Comparison of ENCODE assay signal across 8 cellular contexts in the genomic region with DNA sequence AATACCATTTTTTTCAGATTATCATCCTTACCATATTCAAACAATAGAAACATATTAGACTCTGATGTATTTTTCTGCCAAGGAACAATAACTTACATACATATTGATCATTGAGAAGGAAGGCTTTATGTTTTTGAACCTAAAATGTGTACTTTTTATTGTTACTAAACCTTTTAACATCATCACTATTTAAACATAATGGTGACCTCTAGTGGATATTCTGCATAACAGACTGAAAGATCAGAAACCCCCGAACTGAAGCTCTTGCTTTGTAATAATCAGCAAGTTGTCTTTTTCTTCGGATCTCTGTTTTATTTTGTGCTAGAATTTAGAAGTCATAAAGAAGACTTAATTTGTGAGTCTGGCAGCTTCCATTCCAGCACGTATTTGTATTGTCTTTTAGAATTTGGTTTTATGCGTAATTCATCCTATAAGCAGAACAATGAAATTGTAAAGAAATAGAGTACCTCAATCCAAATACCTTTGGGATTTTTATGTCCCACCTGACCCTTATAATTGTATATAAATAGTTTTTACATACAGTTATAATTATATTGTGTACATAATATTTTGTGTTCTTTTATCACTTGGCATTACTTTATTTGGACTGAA.
A peak's percentile ranks its signal among the peaks of the same experiment; 100 is the strongest.
DNase-seq lines count a peak whose midpoint lies in the region; ATAC-seq, FAIRE-seq and TF ChIP-seq lines count a peak whose summit lies in the region.

No MANE protein-coding gene starts in this region.

- no peak overlapping the region for H3K9ac ChIP-seq in GM23248

- H3F3A ChIP-seq in GM23248 (ENCODE audit: insufficient read depth), result peaks cover 23% of the 10 kb centered on the region

- peaks cover 60% of the 10 kb centered on the region for H3K79me2 ChIP-seq in GM23248 (ENCODE audit: insufficient read depth)

- in situ Hi-C loops in GM23248 (cut with MboI), result loop anchor here (10.0 kb wide), 1 partner anchor 133 kb away; a partner anchor contains a TSS

- peak overlapping the region in 1 of 7 donors; percentile 52 for H3K27ac Mint-ChIP-seq in CD14-positive monocyte

- H3K4me3 ChIP-seq in GM23248 (no peak overlapping the region), bronchial epithelial cell (ENCODE audit: low read depth, low read length) (no peak overlapping the region)

- intact Hi-C loops in CD14-positive monocyte (cut with micrococcal nuclease), result loop anchor here (2.0 kb wide), 2 partner anchors 133 to 135 kb away; a partner anchor contains a TSS

- no peak overlapping the region for H3K4me2 ChIP-seq in GM23248 (ENCODE audit: unreplicated experiment)

- H4K20me1 ChIP-seq in GM23248 (ENCODE audit: insufficient read depth), result no peaks in the 10 kb centered on the region

- no peak for FAIRE-seq in bronchial epithelial cell (lab: Jason Lieb, UNC)

- H3K27me3 Mint-ChIP-seq in CD14-positive monocyte (ENCODE audit: low read depth in 3 of 3), result peaks cover 0 to 2% (median 0%) of the 10 kb centered on the region in 3 donors

- ATAC-seq in left lobe of liver (peak; percentile 73), HG02885 (IDR thresholded peaks at IDR 0.05; ENCODE audit: poor library complexity, unreplicated experiment) (no peak)

- WGBS in GM23248 (ENCODE audit: low coverage in 1 of 2, low lambda C conversion rate in 2 of 2, missing lambda C conversion rate in 2 of 2), 2 experiments, result 31 to 32% methylated on average over 4 of the region's 4 CpGs

- H3K4me1 ChIP-seq in GM23248 (ENCODE audit: insufficient read depth), result peaks cover 29% of the 10 kb centered on the region

- H3K36me3 ChIP-seq in GM23248 (ENCODE audit: low read depth), result no peaks in the 10 kb centered on the region
- no peaks in the 10 kb centered on the region for H3K36me3 ChIP-seq in bronchial epithelial cell (ENCODE audit: control insufficient read depth, insufficient read depth, low read length)

- no peaks in the 10 kb centered on the region for H3K9me3 ChIP-seq in GM23248 (ENCODE audit: low read depth)

- H3K4me1 Mint-ChIP-seq in CD14-positive monocyte, result peaks cover 45% of the 10 kb centered on the region

- H3K4me3 Mint-ChIP-seq in CD14-positive monocyte, result no peak overlapping the region

- peaks cover 21 to 30% of the 10 kb centered on the region in 2 donors for H3K36me3 Mint-ChIP-seq in CD14-positive monocyte

- TF ChIP-seq CTCF in CD14-positive monocyte (IDR thresholded peaks at IDR 0.05) (peak; percentile 80), bronchial epithelial cell (IDR thresholded peaks at IDR 0.05; ENCODE audit: insufficient read depth, low read length, severe bottlenecking) (peak; percentile 38)

- H3K27ac ChIP-seq in GM23248, result no peak overlapping the region

- H3K9me3 Mint-ChIP-seq in CD14-positive monocyte, result no peaks in the 10 kb centered on the region

- no peak overlapping the region for H2AFZ ChIP-seq in GM23248

- H3K9me2 ChIP-seq in GM23248 (ENCODE audit: insufficient read depth), result no peaks in the 10 kb centered on the region

- H3K27me3 ChIP-seq in GM23248 (replicated peaks; ENCODE audit: insufficient read depth) (no peaks in the 10 kb centered on the region), bronchial epithelial cell (ENCODE audit: control insufficient read depth, insufficient read depth, low read length) (no peaks in the 10 kb centered on the region)

- DNase-seq in CD14-positive monocyte (ENCODE audit: low spot score) (no peak), GM23248 (peak; percentile 77), NCI-H82 (lab: John Stamatoyannopoulos, UW) (peak; percentile 64), bronchial epithelial cell (ENCODE audit: low read depth) (peak; percentile 66), left lobe of liver (ENCODE audit: low spot score) (no peak)
- no peak for DNase-seq in activated effector memory CD4-positive, alpha-beta T cell treated with Interleukin-2 at 50 U/mL for 16 hours
- DNase-seq in activated naive CD4-positive, alpha-beta T cell treated with anti-CD3 and anti-CD28 coated beads, Interleukin-2, amount 50 U/mL, for 16 hours, result no peak

Comparison
In these comparisons a context has a peak if more than half of its experiments do, and no peak if none do; other contexts are left out.
1. DNase-seq: peak in GM23248 (single experiment), NCI-H82 (single experiment) and bronchial epithelial cell (single experiment); none in CD14-positive monocyte (single experiment), left lobe of liver (single experiment), activated effector memory CD4-positive, alpha-beta T cell treated with Interleukin-2 at 50 U/mL for 16 hours (single experiment) and activated naive CD4-positive, alpha-beta T cell treated with anti-CD3 and anti-CD28 coated beads, Interleukin-2, amount 50 U/mL, for 16 hours (single experiment).